ENCODE assay signal across 30 cellular contexts in genomic region chr11:70889411-70889810, GRCh38.
"Had no signal": no experiment of that assay in that cellular context is flagged by ENCODE, and none has a peak within 500 bp of the region (broad histone marks: within the 10 kb centered on the region; RNA-seq: fewer than 3 reads in every experiment).

No MANE protein-coding gene starts in this region.

- H3K9me3 ChIP-seq: esophagus muscularis mucosa, gastrocnemius medialis had no signal

- H3K4me1 ChIP-seq: esophagus muscularis mucosa, foreskin keratinocyte, gastrocnemius medialis, heart left ventricle had no signal

- DNase-seq: activated B cell treated with CpG ODN at 0.5 μM for 24 hours; activated CD4-positive, alpha-beta T cell treated with anti-CD3 and anti-CD28 coated beads for 48 hours; activated CD4-positive, alpha-beta T cell treated with anti-CD3 and anti-CD28 coated beads, Interleukin-2, amount 50 U/mL, for 1 hour; activated CD4-positive, alpha-beta T cell treated with anti-CD3 and anti-CD28 coated beads, Interleukin-2, amount 50 U/mL, for 48 hours; activated CD8-positive, alpha-beta memory T cell treated with anti-CD3 and anti-CD28 coated beads for 24 hours; activated CD8-positive, alpha-beta T cell treated with anti-CD3 and anti-CD28 coated beads for 36 hours; activated effector memory CD4-positive, alpha-beta T cell treated with Interleukin-2 at 50 U/mL for 16 hours; activated gamma-delta T cell treated with Interleukin-2 at 50 U/mL for 16 hours; activated naive CD4-positive, alpha-beta T cell treated with anti-CD3 and anti-CD28 coated beads, Interleukin-2, amount 50 U/mL, for 16 hours; activated naive CD4-positive, alpha-beta T cell treated with Interleukin-2 at 50 U/mL for 16 hours; activated T-cell treated with anti-CD3 and anti-CD28 coated beads, Interleukin-2, amount 50 U/mL, for 4 hours; amniotic stem cell; anterior cingulate cortex; brain microvascular endothelial cell; dorsolateral prefrontal cortex; effector memory CD4-positive, alpha-beta T cell; endodermal cell; erythroblast; foreskin keratinocyte; gastrocnemius medialis; glutamatergic neuron; heart left ventricle; T-helper 17 cell; T1000; WERI-Rb-1 had no signal

- H3K27me3 ChIP-seq: brain microvascular endothelial cell, esophagus muscularis mucosa, foreskin keratinocyte had no signal

- H3K27ac ChIP-seq: brain microvascular endothelial cell, coronary artery, dorsolateral prefrontal cortex, esophagus muscularis mucosa, foreskin keratinocyte, gastrocnemius medialis, heart left ventricle, WERI-Rb-1 had no signal

- H3K36me3 ChIP-seq: brain microvascular endothelial cell, esophagus muscularis mucosa, gastrocnemius medialis, heart left ventricle, WERI-Rb-1 had no signal

- H3K4me3 ChIP-seq: coronary artery, dorsolateral prefrontal cortex, esophagus muscularis mucosa, gastrocnemius medialis, heart left ventricle had no signal

- FAIRE-seq: astrocyte had no signal

- ATAC-seq: activated CD4-positive, CD25-positive, alpha-beta regulatory T cell treated with anti-CD3 and anti-CD28 coated beads, Interleukin-2, amount 50 U/mL, for 24 hours; activated CD8-positive, alpha-beta T cell treated with anti-CD3 and anti-CD28 coated beads for 36 hours; activated T-cell treated with anti-CD3 and anti-CD28 coated beads, Interleukin-2, amount 50 U/mL, for 4 hours; activated T-helper 17 cell treated with anti-CD3 and anti-CD28 coated beads, Interleukin-2, amount 50 U/mL, for 72 hours; foreskin keratinocyte; gastrocnemius medialis; heart left ventricle; T-helper 17 cell had no signal
